8 cellular contexts compared by ENCODE assay signal in the genomic region with DNA sequence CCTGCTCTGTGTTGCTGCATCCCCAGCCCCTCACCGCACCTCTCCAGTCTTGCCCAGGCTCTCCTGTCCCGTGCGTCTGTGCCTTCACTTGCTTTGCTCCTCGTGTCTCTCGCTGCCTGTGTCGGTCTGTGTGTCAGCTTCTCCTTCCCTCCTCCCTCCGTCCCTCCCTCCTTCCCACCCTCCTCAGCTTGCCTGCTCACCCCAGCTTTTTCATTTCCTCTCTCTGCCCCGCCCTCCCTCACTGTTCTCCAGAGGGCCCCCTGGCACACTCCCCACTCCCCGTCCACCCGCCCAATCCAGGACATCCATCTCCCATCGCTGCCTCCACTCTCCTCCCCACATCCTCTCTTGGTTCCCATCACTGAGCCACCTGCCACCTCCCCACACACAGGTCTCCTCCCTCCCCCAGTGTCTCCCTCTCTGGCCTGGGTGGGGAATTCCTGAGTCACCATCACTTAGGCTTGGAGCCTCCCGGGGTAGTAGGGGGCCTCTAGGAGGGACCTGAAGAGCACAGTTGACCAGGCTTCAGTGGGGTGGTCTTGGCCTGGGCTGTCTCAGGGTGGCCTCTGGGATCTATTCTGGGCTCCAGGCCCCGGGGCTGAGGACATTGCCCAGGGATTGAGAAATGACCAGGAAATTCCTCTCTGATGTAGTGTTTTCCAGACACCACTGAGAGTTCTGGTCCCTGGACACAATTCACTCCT. TPM values are rescaled to one million over a fixed set of nuclear protein-coding genes. Genes with fewer than 3 reads are reported as not detected.
DNase-seq lines count a peak whose midpoint lies in the region; ATAC-seq and TF ChIP-seq lines count a peak whose summit lies in the region.

A gene with protein sequence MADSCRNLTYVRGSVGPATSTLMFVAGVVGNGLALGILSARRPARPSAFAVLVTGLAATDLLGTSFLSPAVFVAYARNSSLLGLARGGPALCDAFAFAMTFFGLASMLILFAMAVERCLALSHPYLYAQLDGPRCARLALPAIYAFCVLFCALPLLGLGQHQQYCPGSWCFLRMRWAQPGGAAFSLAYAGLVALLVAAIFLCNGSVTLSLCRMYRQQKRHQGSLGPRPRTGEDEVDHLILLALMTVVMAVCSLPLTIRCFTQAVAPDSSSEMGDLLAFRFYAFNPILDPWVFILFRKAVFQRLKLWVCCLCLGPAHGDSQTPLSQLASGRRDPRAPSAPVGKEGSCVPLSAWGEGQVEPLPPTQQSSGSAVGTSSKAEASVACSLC (minus strand): TSS at position 132 of the 704 bp plus-strand sequence. CDS start 864 bp downstream, outside the sequence.

- no peak within 1 kb of the TSS for H3K4me2 ChIP-seq in MM.1S (ENCODE audit: low read depth, low read length)

- peak; percentile 64 for DNase-seq in 8988T
- DNase-seq in WTC11 (ENCODE audit: low spot score): no peak
- DNase-seq in left ventricle myocardium superior: peak; percentile 82
- DNase-seq in stimulated activated naive CD8-positive, alpha-beta T cell treated with anti-CD3 and anti-CD28 coated beads, Interleukin-15, Interleukin-2, amounts not matched to agents 100 U/mL and 50 U/mL, for 24 hours: peak; percentile 71
- DNase-seq in MM.1S: no peak
- no peak for DNase-seq in KG1 (lab: John Stamatoyannopoulos, UW)

- intact Hi-C loops in left ventricle myocardium superior (cut with micrococcal nuclease): no loop called here

- CTCF ChIA-PET in WTC11 (lab: Charles Lee): interaction anchor here (1.1 to 2.8 kb wide), 4 partner anchors 8 to 37 kb away, joined by 3 to 15 read pairs (median 13); a partner anchor contains a TSS

- no peaks in the 10 kb centered on the region for H3K9me3 Mint-ChIP-seq in WTC11

- ATAC-seq in WTC11 (peak; percentile 53), left ventricle myocardium superior (peak; percentile 81), GM21390 (IDR thresholded peaks at IDR 0.05; ENCODE audit: unreplicated experiment) (no peak)
- ATAC-seq in stimulated activated naive CD8-positive, alpha-beta T cell treated with anti-CD3 and anti-CD28 coated beads, Interleukin-15, Interleukin-2, amounts not matched to agents 100 U/mL and 50 U/mL, for 24 hours: peak; percentile 76

- no peak within 1 kb of the TSS for H2AFZ ChIP-seq in MM.1S (ENCODE audit: low read length)

- H3K36me3 Mint-ChIP-seq in WTC11: no peaks in the 10 kb centered on the region

- H3K27ac ChIP-seq in MM.1S (ENCODE audit: low read length): no peak within 1 kb of the TSS

- no peaks in the 10 kb centered on the region for H3K79me2 ChIP-seq in MM.1S (ENCODE audit: low read length)

- H3K4me3 Mint-ChIP-seq in WTC11: no peak within 1 kb of the TSS

- H3K9me3 ChIP-seq in MM.1S (replicated peaks; ENCODE audit: insufficient read depth, low read length): no peaks in the 10 kb centered on the region

- no peak within 1 kb of the TSS for H3K9ac ChIP-seq in MM.1S (ENCODE audit: low read length)

- H3K27me3 ChIP-seq in MM.1S (replicated peaks; ENCODE audit: insufficient read depth, low read length): peaks cover 88% of the 10 kb centered on the region

- TF ChIP-seq POLR2A in GM18526 (IDR thresholded peaks at IDR 0.05; ENCODE audit: extremely low read depth, insufficient read length): peak; percentile 38

- no peaks in the 10 kb centered on the region; the same call in 1 of the 2 replicates for H3K27me3 Mint-ChIP-seq in WTC11 (ENCODE audit: low read depth)

- TF ChIP-seq CTCF in WTC11 (IDR thresholded peaks at IDR 0.05) (no peak), MM.1S (IDR thresholded peaks at IDR 0.05; ENCODE audit: low read length) (no peak)

- H3K4me1 ChIP-seq in MM.1S (ENCODE audit: low read length): no peaks in the 10 kb centered on the region

- POLR2A ChIA-PET in WTC11 (lab: Charles Lee): interaction anchor here (0.7 kb wide), 1 partner anchor 1095 kb away, joined by 3 read pairs; no protein-coding TSS in a partner anchor

- no peak within 1 kb of the TSS for H3K4me3 ChIP-seq in MM.1S (ENCODE audit: low read length)

- no peaks in the 10 kb centered on the region for H3K9me2 ChIP-seq in MM.1S (replicated peaks; ENCODE audit: insufficient read depth, low read length)

- no peak within 1 kb of the TSS for H3K27ac Mint-ChIP-seq in WTC11

- H3K4me1 Mint-ChIP-seq in WTC11: peaks cover 8% of the 10 kb centered on the region

- H3K36me3 ChIP-seq in MM.1S (replicated peaks; ENCODE audit: insufficient read depth, low read length): no peaks in the 10 kb centered on the region

- H4K20me1 ChIP-seq in MM.1S (ENCODE audit: insufficient read depth, low read length): 0 out of 2 replicates have a peak, but pooled peaks cover 2% of the 10 kb centered on the region

- H3F3A ChIP-seq in MM.1S (ENCODE audit: insufficient read depth, low read length): no peaks in the 10 kb centered on the region

TF ChIP-seq in WTC11, 78 proteins besides CTCF, POLR2A, EP300 and RAD21:
- TF ChIP-seq ZNF263 (CRISPR knock-in tag; IDR thresholded peaks at IDR 0.05; ENCODE audit: low read depth) (no peak), SMAD4 (CRISPR knock-in tag; IDR thresholded peaks at IDR 0.05) (no peak), GRHL2 (CRISPR knock-in tag; IDR thresholded peaks at IDR 0.05; ENCODE audit: insufficient replicate concordance, severe bottlenecking) (no peak), CBFB (CRISPR knock-in tag; IDR thresholded peaks at IDR 0.05; ENCODE audit: low read depth) (no peak), MYBL2 (CRISPR knock-in tag; IDR thresholded peaks at IDR 0.05) (no peak), IRF2 (CRISPR knock-in tag; IDR thresholded peaks at IDR 0.05; ENCODE audit: borderline replicate concordance, low read depth) (no peak), EMX1 (CRISPR knock-in tag; IDR thresholded peaks at IDR 0.05) (no peak), ZNF121 (CRISPR knock-in tag; IDR thresholded peaks at IDR 0.05) (no peak), CREB1 (CRISPR knock-in tag; IDR thresholded peaks at IDR 0.05) (no peak)
- TF ChIP-seq, protein P1, sequence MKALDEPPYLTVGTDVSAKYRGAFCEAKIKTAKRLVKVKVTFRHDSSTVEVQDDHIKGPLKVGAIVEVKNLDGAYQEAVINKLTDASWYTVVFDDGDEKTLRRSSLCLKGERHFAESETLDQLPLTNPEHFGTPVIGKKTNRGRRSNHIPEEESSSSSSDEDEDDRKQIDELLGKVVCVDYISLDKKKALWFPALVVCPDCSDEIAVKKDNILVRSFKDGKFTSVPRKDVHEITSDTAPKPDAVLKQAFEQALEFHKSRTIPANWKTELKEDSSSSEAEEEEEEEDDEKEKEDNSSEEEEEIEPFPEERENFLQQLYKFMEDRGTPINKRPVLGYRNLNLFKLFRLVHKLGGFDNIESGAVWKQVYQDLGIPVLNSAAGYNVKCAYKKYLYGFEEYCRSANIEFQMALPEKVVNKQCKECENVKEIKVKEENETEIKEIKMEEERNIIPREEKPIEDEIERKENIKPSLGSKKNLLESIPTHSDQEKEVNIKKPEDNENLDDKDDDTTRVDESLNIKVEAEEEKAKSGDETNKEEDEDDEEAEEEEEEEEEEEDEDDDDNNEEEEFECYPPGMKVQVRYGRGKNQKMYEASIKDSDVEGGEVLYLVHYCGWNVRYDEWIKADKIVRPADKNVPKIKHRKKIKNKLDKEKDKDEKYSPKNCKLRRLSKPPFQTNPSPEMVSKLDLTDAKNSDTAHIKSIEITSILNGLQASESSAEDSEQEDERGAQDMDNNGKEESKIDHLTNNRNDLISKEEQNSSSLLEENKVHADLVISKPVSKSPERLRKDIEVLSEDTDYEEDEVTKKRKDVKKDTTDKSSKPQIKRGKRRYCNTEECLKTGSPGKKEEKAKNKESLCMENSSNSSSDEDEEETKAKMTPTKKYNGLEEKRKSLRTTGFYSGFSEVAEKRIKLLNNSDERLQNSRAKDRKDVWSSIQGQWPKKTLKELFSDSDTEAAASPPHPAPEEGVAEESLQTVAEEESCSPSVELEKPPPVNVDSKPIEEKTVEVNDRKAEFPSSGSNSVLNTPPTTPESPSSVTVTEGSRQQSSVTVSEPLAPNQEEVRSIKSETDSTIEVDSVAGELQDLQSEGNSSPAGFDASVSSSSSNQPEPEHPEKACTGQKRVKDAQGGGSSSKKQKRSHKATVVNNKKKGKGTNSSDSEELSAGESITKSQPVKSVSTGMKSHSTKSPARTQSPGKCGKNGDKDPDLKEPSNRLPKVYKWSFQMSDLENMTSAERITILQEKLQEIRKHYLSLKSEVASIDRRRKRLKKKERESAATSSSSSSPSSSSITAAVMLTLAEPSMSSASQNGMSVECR (CRISPR knock-in tag; IDR thresholded peaks at IDR 0.05; ENCODE audit: borderline replicate concordance): no peak
- TF ChIP-seq, protein P2, sequence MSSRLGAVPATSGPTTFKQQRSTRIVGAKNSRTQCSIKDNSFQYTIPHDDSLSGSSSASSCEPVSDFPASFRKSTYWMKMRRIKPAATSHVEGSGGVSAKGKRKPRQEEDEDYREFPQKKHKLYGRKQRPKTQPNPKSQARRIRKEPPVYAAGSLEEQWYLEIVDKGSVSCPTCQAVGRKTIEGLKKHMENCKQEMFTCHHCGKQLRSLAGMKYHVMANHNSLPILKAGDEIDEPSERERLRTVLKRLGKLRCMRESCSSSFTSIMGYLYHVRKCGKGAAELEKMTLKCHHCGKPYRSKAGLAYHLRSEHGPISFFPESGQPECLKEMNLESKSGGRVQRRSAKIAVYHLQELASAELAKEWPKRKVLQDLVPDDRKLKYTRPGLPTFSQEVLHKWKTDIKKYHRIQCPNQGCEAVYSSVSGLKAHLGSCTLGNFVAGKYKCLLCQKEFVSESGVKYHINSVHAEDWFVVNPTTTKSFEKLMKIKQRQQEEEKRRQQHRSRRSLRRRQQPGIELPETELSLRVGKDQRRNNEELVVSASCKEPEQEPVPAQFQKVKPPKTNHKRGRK (CRISPR knock-in tag; IDR thresholded peaks at IDR 0.05; ENCODE audit: borderline replicate concordance): no peak

RNA-seq across cellular contexts. Expression of the gene that starts here (rescaled TPM):
- total RNA-seq in WTC11 (2021): 0.24 TPM in 1 of 3 replicates, not detected in the others
- 3.0 TPM for total RNA-seq in left ventricle myocardium superior

Comparison
In these comparisons a context has a peak if more than half of its experiments do, and no peak if none do; other contexts are left out.
1. Peak in ATAC-seq in WTC11; RNA of the gene not detected or under 1 TPM.
2. DNase-seq: peak in 8988T (single experiment), left ventricle myocardium superior (single experiment) and stimulated activated naive CD8-positive, alpha-beta T cell treated with anti-CD3 and anti-CD28 coated beads, Interleukin-15, Interleukin-2, amounts not matched to agents 100 U/mL and 50 U/mL, for 24 hours (single experiment); none in WTC11 (single experiment), MM.1S (single experiment) and KG1 (single experiment).